In the genomic region with DNA sequence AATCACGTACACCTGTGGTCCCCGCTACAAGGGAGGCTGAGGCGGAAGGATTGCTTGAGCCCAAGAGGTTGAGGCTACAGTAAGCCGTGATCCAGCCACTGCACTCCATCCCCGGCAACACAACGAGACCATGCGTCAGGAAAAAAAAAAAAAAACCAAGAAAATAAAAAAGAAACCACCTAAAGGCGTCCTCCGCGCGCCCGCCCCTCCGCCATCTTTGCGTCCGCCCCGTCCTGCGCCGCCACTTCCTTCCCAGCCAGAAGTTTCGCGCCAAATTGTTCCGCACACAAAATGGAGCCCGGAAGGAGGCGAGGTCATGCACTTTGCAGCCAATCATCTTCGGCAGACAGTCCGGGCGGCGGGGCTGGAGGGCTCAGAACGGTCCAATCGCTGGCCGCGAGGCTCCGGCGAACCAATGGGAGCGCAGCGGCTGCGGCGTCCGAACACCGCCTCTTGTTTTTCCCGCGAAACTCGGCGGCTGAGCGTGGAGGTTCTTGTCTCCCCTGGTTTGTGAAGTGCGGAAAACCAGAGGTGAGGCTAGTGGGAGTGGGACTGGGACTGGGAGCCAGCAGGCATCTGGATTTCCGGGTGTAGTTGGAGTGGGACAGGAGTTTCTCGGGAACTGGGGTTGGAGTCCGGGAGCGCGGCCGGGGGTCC, we compare ENCODE assay signal across 1 cellular context.
TF ChIP-seq lines count a peak whose summit lies in the region.

MCM5 (plus strand) TSS at position 463 of the 657 bp plus-strand sequence. CDS start 299 bp downstream, outside the sequence.

TF ChIP-seq in HepG2, 621 proteins besides CTCF, POLR2A, EP300 and RAD21 (continued from another document and continues in another):
- TF ChIP-seq BCL3 (CRISPR knock-in tag; IDR thresholded peaks at IDR 0.05) (0 out of 2 replicates have a peak, but pooled peaks have one; percentile 73), HNF4G (IDR thresholded peaks at IDR 0.05; ENCODE audit: borderline replicate concordance, low read depth, low read length) (no peak), HNF4G (CRISPR knock-in tag; IDR thresholded peaks at IDR 0.05; ENCODE audit: borderline replicate concordance, low read depth) (no peak), TCF12 (IDR thresholded peaks at IDR 0.05) (no peak), TCF12 (CRISPR knock-in tag; IDR thresholded peaks at IDR 0.05) (no peak), SMAD9 (CRISPR knock-in tag; IDR thresholded peaks at IDR 0.05) (no peak), ZNF567 (CRISPR knock-in tag; IDR thresholded peaks at IDR 0.05; ENCODE audit: borderline replicate concordance) (no peak), RXRB (CRISPR knock-in tag; IDR thresholded peaks at IDR 0.05; ENCODE audit: borderline replicate concordance) (peak; percentile 41), RFX3 (CRISPR knock-in tag; IDR thresholded peaks at IDR 0.05) (no peak), KDM6A (CRISPR knock-in tag; IDR thresholded peaks at IDR 0.05; ENCODE audit: low read depth) (no peak), ELK4 (CRISPR knock-in tag; IDR thresholded peaks at IDR 0.05; ENCODE audit: borderline replicate concordance) (no peak), NFIB (CRISPR knock-in tag; IDR thresholded peaks at IDR 0.05; ENCODE audit: borderline replicate concordance) (no peak), CEBPG (CRISPR knock-in tag; IDR thresholded peaks at IDR 0.05) (no peak), PRDM10 (CRISPR knock-in tag; IDR thresholded peaks at IDR 0.05; ENCODE audit: low read depth) (no peak), UBTF (CRISPR knock-in tag; IDR thresholded peaks at IDR 0.05) (no peak), GFI1 (CRISPR knock-in tag; IDR thresholded peaks at IDR 0.05; ENCODE audit: borderline replicate concordance) (peak; percentile 49; the same call in 1 of the 2 replicates), ZNF543 (CRISPR knock-in tag; IDR thresholded peaks at IDR 0.05) (no peak), ZNF605 (CRISPR knock-in tag; IDR thresholded peaks at IDR 0.05) (peak; percentile 90; the same call in 1 of the 2 replicates), RBM22 (optimal IDR thresholded peaks at IDR 0.05; ENCODE audit: low read length) (no peak), ZNF691 (CRISPR knock-in tag; IDR thresholded peaks at IDR 0.05; ENCODE audit: borderline replicate concordance, low read depth) (no peak), ZNF292 (CRISPR knock-in tag; IDR thresholded peaks at IDR 0.05; ENCODE audit: borderline replicate concordance, low read depth) (no peak), ZNF431 (CRISPR knock-in tag; IDR thresholded peaks at IDR 0.05; ENCODE audit: borderline replicate concordance, low read depth) (peak; percentile 57; the same call in 1 of the 2 replicates), BHLHE40 (IDR thresholded peaks at IDR 0.05; ENCODE audit: low read length) (no peak), ATF7 (IDR thresholded peaks at IDR 0.05) (no peak), ATF7 (CRISPR knock-in tag; IDR thresholded peaks at IDR 0.05) (no peak), GABPB1 (CRISPR knock-in tag; IDR thresholded peaks at IDR 0.05) (peak; percentile 93), CBX1 (IDR thresholded peaks at IDR 0.05; ENCODE audit: low read depth) (no peak), ZBTB26 (CRISPR knock-in tag; IDR thresholded peaks at IDR 0.05; ENCODE audit: borderline replicate concordance) (no peak), CERS6 (CRISPR knock-in tag; IDR thresholded peaks at IDR 0.05) (no peak), CHD4 (IDR thresholded peaks at IDR 0.05; ENCODE audit: borderline replicate concordance, low read length) (no peak), ISL2 (CRISPR knock-in tag; IDR thresholded peaks at IDR 0.05) (no peak), FOXA3 (CRISPR knock-in tag; IDR thresholded peaks at IDR 0.05) (peak; percentile 24; the same call in 1 of the 2 replicates), HOXA9 (CRISPR knock-in tag; IDR thresholded peaks at IDR 0.05; ENCODE audit: borderline replicate concordance) (no peak), TERF1 (CRISPR knock-in tag; IDR thresholded peaks at IDR 0.05) (no peak), ZNF674 (CRISPR knock-in tag; IDR thresholded peaks at IDR 0.05; ENCODE audit: low read depth) (0 out of 2 replicates have a peak, but pooled peaks have one; percentile 42), NR1H2 (CRISPR knock-in tag; IDR thresholded peaks at IDR 0.05; ENCODE audit: borderline replicate concordance, low read depth) (no peak), MEIS2 (CRISPR knock-in tag; IDR thresholded peaks at IDR 0.05) (no peak), TGIF2 (CRISPR knock-in tag; IDR thresholded peaks at IDR 0.05) (peak; percentile 88)
- TF ChIP-seq, protein P1, sequence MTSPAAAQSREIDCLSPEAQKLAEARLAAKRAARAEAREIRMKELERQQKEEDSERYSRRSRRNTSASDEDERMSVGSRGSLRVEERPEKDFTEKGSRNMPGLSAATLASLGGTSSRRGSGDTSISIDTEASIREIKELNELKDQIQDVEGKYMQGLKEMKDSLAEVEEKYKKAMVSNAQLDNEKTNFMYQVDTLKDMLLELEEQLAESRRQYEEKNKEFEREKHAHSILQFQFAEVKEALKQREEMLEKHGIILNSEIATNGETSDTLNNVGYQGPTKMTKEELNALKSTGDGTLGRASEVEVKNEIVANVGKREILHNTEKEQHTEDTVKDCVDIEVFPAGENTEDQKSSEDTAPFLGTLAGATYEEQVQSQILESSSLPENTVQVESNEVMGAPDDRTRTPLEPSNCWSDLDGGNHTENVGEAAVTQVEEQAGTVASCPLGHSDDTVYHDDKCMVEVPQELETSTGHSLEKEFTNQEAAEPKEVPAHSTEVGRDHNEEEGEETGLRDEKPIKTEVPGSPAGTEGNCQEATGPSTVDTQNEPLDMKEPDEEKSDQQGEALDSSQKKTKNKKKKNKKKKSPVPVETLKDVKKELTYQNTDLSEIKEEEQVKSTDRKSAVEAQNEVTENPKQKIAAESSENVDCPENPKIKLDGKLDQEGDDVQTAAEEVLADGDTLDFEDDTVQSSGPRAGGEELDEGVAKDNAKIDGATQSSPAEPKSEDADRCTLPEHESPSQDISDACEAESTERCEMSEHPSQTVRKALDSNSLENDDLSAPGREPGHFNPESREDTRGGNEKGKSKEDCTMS (CRISPR knock-in tag; conservative IDR thresholded peaks at IDR 0.05): no peak
- TF ChIP-seq, protein P2, sequence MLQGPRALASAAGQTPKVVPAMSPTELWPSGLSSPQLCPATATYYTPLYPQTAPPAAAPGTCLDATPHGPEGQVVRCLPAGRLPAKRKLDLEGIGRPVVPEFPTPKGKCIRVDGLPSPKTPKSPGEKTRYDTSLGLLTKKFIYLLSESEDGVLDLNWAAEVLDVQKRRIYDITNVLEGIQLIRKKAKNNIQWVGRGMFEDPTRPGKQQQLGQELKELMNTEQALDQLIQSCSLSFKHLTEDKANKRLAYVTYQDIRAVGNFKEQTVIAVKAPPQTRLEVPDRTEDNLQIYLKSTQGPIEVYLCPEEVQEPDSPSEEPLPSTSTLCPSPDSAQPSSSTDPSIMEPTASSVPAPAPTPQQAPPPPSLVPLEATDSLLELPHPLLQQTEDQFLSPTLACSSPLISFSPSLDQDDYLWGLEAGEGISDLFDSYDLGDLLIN (CRISPR knock-in tag; IDR thresholded peaks at IDR 0.05; ENCODE audit: borderline replicate concordance): peak; percentile 52; the same call in 1 of the 2 replicates
- TF ChIP-seq, protein P3, sequence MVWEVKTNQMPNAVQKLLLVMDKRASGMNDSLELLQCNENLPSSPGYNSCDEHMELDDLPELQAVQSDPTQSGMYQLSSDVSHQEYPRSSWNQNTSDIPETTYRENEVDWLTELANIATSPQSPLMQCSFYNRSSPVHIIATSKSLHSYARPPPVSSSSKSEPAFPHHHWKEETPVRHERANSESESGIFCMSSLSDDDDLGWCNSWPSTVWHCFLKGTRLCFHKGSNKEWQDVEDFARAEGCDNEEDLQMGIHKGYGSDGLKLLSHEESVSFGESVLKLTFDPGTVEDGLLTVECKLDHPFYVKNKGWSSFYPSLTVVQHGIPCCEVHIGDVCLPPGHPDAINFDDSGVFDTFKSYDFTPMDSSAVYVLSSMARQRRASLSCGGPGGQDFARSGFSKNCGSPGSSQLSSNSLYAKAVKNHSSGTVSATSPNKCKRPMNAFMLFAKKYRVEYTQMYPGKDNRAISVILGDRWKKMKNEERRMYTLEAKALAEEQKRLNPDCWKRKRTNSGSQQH (CRISPR knock-in tag; IDR thresholded peaks at IDR 0.05; ENCODE audit: low read depth): no peak
